ENCODE assay signal across 17 cellular contexts in genomic region chr13:40047322-40047771, GRCh38.
DNase-seq lines count a peak whose midpoint lies in the region; ATAC-seq, FAIRE-seq and TF ChIP-seq lines count a peak whose summit lies in the region.
"Had no signal": no experiment of that assay in that cellular context is flagged by ENCODE, and none has a peak within 500 bp of the region (broad histone marks: within the 10 kb centered on the region; RNA-seq: fewer than 3 reads in every experiment).

No MANE protein-coding gene starts in this region.

- H3K9ac ChIP-seq in HepG2 (ENCODE audit: insufficient read depth, low read depth, low read length): no peak overlapping the region
- H3K9ac ChIP-seq: KMS-11 had no signal

- H3K4me3 Mint-ChIP-seq in CD14-positive monocyte: no peak overlapping the region
- H3K4me3 Mint-ChIP-seq: activated B cell treated with CpG ODN at 0.5 μM for 24 hours; activated T-cell treated with anti-CD3 and anti-CD28 coated beads, Interleukin-2, amount 50 U/mL, for 24 hours; dendritic cell treated with granulocyte-macrophage colony-stimulating factor and Interleukin-4, amounts not matched to agents 40 ng/mL and 50 ng/mL, for 4 days had no signal

- H3K4me1 ChIP-seq in HepG2 (ENCODE audit: insufficient read depth, low read length): no peaks in the 10 kb centered on the region
- H3K4me1 ChIP-seq: A549, tibial nerve had no signal

- no peaks in the 10 kb centered on the region for H3K9me3 Mint-ChIP-seq in CD14-positive monocyte
- H3K9me3 Mint-ChIP-seq: activated B cell treated with CpG ODN at 0.5 μM for 24 hours; activated T-cell treated with anti-CD3 and anti-CD28 coated beads, Interleukin-2, amount 50 U/mL, for 24 hours; dendritic cell treated with granulocyte-macrophage colony-stimulating factor and Interleukin-4, amounts not matched to agents 40 ng/mL and 50 ng/mL, for 4 days had no signal

- peak; percentile 94 for ATAC-seq in GM18909 (IDR thresholded peaks at IDR 0.05; ENCODE audit: poor library complexity, unreplicated experiment)
- ATAC-seq in GM21619 (IDR thresholded peaks at IDR 0.05; ENCODE audit: unreplicated experiment): peak; percentile 85
- ATAC-seq in HG03103 (IDR thresholded peaks at IDR 0.05; ENCODE audit: low read depth, unreplicated experiment): peak; percentile 81
- no peak for ATAC-seq in HepG2
- ATAC-seq: A549 had no signal

- peak; percentile 38 for DNase-seq in GM06990 (ENCODE audit: extremely low read depth, insufficient read length)
- no peak for DNase-seq in H54 (ENCODE audit: insufficient read length, low spot score)
- no peak for DNase-seq in posterior cingulate gyrus
- DNase-seq in CD14-positive monocyte (ENCODE audit: low spot score): no peak
- no peak for DNase-seq in HepG2 (ENCODE audit: low spot score)
- DNase-seq: activated B cell treated with CpG ODN at 0.5 μM for 24 hours; activated T-cell treated with anti-CD3 and anti-CD28 coated beads, Interleukin-2, amount 50 U/mL, for 24 hours; NCI-H2107 had no signal

- H3K79me2 ChIP-seq in HepG2 (ENCODE audit: insufficient read depth, low read length): no peaks in the 10 kb centered on the region

- intact Hi-C loops in posterior cingulate gyrus (cut with DNase I): no loop called here
- intact Hi-C loops in CD14-positive monocyte (cut with micrococcal nuclease): no loop called here
- intact Hi-C loops in HepG2 (cut with micrococcal nuclease; ENCODE audit: unreplicated experiment): no loop called here

- H3K27ac ChIP-seq in HepG2 (ENCODE audit: extremely low read length, insufficient read depth, low read length): no peak overlapping the region
- H3K27ac ChIP-seq: A549, KMS-11, SK-N-MC, tibial nerve had no signal

- no peaks in the 10 kb centered on the region for H3K27me3 ChIP-seq in GM06990 (replicated peaks; ENCODE audit: control insufficient read depth, insufficient read depth, low read length)
- H3K27me3 ChIP-seq in HepG2 (ENCODE audit: control insufficient read depth in 1 of 2, insufficient read depth in 2 of 2, low read length in 2 of 2): no peaks in the 10 kb centered on the region
- H3K27me3 ChIP-seq: tibial nerve had no signal

- H3K36me3 ChIP-seq in GM06990 (ENCODE audit: control insufficient read depth, insufficient read depth, low read length): no peaks in the 10 kb centered on the region
- no peaks in the 10 kb centered on the region for H3K36me3 ChIP-seq in HepG2 (replicated peaks in 1 of 2; ENCODE audit: control insufficient read depth in 1 of 2, insufficient read depth in 2 of 2, low read length in 2 of 2)
- H3K36me3 ChIP-seq: tibial nerve had no signal

- H3K4me3 ChIP-seq in GM06990 (replicated peaks; ENCODE audit: low read depth, low read length): no peak overlapping the region
- H3K4me3 ChIP-seq in HepG2 (replicated peaks in 1 of 3; ENCODE audit: insufficient read depth in 1 of 3, low read depth in 2 of 3, low read length in 3 of 3): no peak overlapping the region
- H3K4me3 ChIP-seq: A549, SK-N-MC, tibial nerve had no signal

- H3K4me2 ChIP-seq in HepG2 (ENCODE audit: low read depth, low read length): no peak overlapping the region
- H3K4me2 ChIP-seq: A549, KMS-11 had no signal

- H3K36me3 Mint-ChIP-seq in CD14-positive monocyte: no peaks in the 10 kb centered on the region

- no peak overlapping the region for H3K27ac Mint-ChIP-seq in CD14-positive monocyte
- H3K27ac Mint-ChIP-seq: activated B cell treated with CpG ODN at 0.5 μM for 24 hours; activated T-cell treated with anti-CD3 and anti-CD28 coated beads, Interleukin-2, amount 50 U/mL, for 24 hours; dendritic cell treated with granulocyte-macrophage colony-stimulating factor and Interleukin-4, amounts not matched to agents 40 ng/mL and 50 ng/mL, for 4 days had no signal

- CTCF ChIA-PET in HepG2 (lab: Yijun Ruan, JAX; ENCODE audit: low intra/inter-chr PET ratio, low total read pairs): no interaction called here

- WGBS in HepG2 (ENCODE audit: low lambda C conversion rate): 58% methylated on average over 5 of the region's 5 CpGs

- no peaks in the 10 kb centered on the region for H4K20me1 ChIP-seq in HepG2 (ENCODE audit: insufficient read depth, low read length)

- peaks cover 0 to 3% (median 1%) of the 10 kb centered on the region in 3 donors for H3K27me3 Mint-ChIP-seq in CD14-positive monocyte (ENCODE audit: low read depth in 3 of 3)

- POLR2A ChIA-PET in HepG2 (lab: Yijun Ruan, JAX): no interaction called here

- no peak overlapping the region for H2AFZ ChIP-seq in HepG2 (ENCODE audit: low read length)

- TF ChIP-seq EP300 in HepG2 (IDR thresholded peaks at IDR 0.05; ENCODE audit: low read depth in 2 of 2, low read length in 2 of 2) (no peak), HepG2 (CRISPR knock-in tag; IDR thresholded peaks at IDR 0.05; ENCODE audit: borderline replicate concordance) (no peak)

- FAIRE-seq in H54 (lab: Jason Lieb, UNC) (no peak), HepG2 (lab: Jason Lieb, UNC) (no peak)
- FAIRE-seq: A549, D721Med had no signal

- TF ChIP-seq CTCF in GM06990 (IDR thresholded peaks at IDR 0.05; ENCODE audit: insufficient read depth, low read length, poor library complexity, severe bottlenecking) (no peak), CD14-positive monocyte (IDR thresholded peaks at IDR 0.05) (no peak), HepG2 (CRISPR knock-in tag; IDR thresholded peaks at IDR 0.05) (no peak)

- H3K9me3 ChIP-seq in HepG2 (ENCODE audit: low read length): no peaks in the 10 kb centered on the region
- H3K9me3 ChIP-seq: A549, tibial nerve had no signal

- BruUV-seq in HepG2 (replicated peaks; lab: Mats Ljungman, UMichigan): no TSS peak

- in situ Hi-C loops in HepG2 (cut with HindIII; ENCODE audit: extremely low pct_ligation_motif_present, low pct_unique_long_range_greater_than_20kb): no loop called here

- TF ChIP-seq POLR2A in H54 (IDR thresholded peaks at IDR 0.05; ENCODE audit: low read depth, low read length) (no peak), HepG2 (IDR thresholded peaks at IDR 0.05; ENCODE audit: insufficient read depth in 1 of 2, low read depth in 2 of 2, low read length in 2 of 2) (no peak)

- H3K4me1 Mint-ChIP-seq in CD14-positive monocyte: no peaks in the 10 kb centered on the region
- H3K4me1 Mint-ChIP-seq: activated B cell treated with CpG ODN at 0.5 μM for 24 hours had no signal

- TF ChIP-seq RAD21 in HepG2 (CRISPR knock-in tag; IDR thresholded peaks at IDR 0.05): no peak

TF ChIP-seq in HepG2, 621 proteins besides CTCF, POLR2A, EP300 and RAD21:
- no peak for TF ChIP-seq NFKBIZ (CRISPR knock-in tag; IDR thresholded peaks at IDR 0.05)
- TF ChIP-seq NCOA5 (CRISPR knock-in tag; IDR thresholded peaks at IDR 0.05): no peak
- no peak for TF ChIP-seq SNAPC5 (CRISPR knock-in tag; IDR thresholded peaks at IDR 0.05; ENCODE audit: borderline replicate concordance)
- no peak for TF ChIP-seq ZBTB1 (CRISPR knock-in tag; IDR thresholded peaks at IDR 0.05; ENCODE audit: borderline replicate concordance)
- no peak for TF ChIP-seq ATRX (CRISPR knock-in tag; IDR thresholded peaks at IDR 0.05; ENCODE audit: borderline replicate concordance)
- TF ChIP-seq ZNF460 (CRISPR knock-in tag; IDR thresholded peaks at IDR 0.05; ENCODE audit: borderline replicate concordance): no peak
- TF ChIP-seq ZNF451 (CRISPR knock-in tag; IDR thresholded peaks at IDR 0.05): no peak
- TF ChIP-seq BATF2 (CRISPR knock-in tag; IDR thresholded peaks at IDR 0.05): no peak
- no peak for TF ChIP-seq RFX1 (IDR thresholded peaks at IDR 0.05)
- no peak for TF ChIP-seq ONECUT2 (CRISPR knock-in tag; IDR thresholded peaks at IDR 0.05)
- no peak for TF ChIP-seq ZBTB43 (CRISPR knock-in tag; conservative IDR thresholded peaks at IDR 0.05)
- TF ChIP-seq ZNF576 (CRISPR knock-in tag; IDR thresholded peaks at IDR 0.05): no peak
- TF ChIP-seq ZFY (CRISPR knock-in tag; IDR thresholded peaks at IDR 0.05): no peak
- TF ChIP-seq MXD1 (CRISPR knock-in tag; IDR thresholded peaks at IDR 0.05): no peak
- no peak for TF ChIP-seq DR1 (CRISPR knock-in tag; IDR thresholded peaks at IDR 0.05)
TF ChIP-seq in HepG2: peak in this region for 0.
